Comparison of ENCODE assay signal across 23 cellular contexts in the genomic region with DNA sequence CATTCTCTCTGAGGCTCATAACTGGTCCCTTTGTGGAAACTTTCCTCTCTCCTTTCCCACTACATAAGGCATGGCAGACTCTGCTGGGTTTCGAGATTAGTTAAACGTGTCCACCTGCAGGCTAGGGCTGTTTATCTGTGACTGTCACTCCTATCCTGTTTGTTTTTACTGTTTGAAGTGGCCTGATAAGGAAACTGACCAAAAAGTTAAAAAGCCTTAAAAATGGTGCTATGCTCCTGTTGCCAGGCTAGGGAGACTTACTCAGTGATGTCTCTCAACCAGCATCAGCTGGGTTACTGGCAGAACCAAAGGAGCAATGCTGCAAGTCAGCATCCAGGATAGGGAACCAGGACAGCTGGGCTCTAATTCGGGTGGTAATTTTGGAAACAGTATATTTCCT. TPM values are rescaled to one million over a fixed set of nuclear protein-coding genes. Genes with fewer than 3 reads are reported as not detected.
DNase-seq lines count a peak whose midpoint lies in the region; ATAC-seq and TF ChIP-seq lines count a peak whose summit lies in the region.
"Had no signal": no experiment of that assay in that cellular context is flagged by ENCODE, and none has a peak within 500 bp of the region (broad histone marks: within the 10 kb centered on the region; RNA-seq: fewer than 3 reads in every experiment).

No MANE protein-coding gene starts in this region.

- H3K4me1 Mint-ChIP-seq in activated T-cell treated with anti-CD3 and anti-CD28 coated beads, Interleukin-2, amount 50 U/mL, for 72 hours (ENCODE audit: low read depth), result peaks cover 61% of the 10 kb centered on the region
- H3K4me1 Mint-ChIP-seq in activated naive CD8-positive, alpha-beta T cell treated with anti-CD3 and anti-CD28 coated beads for 36 hours, result peaks cover 51% of the 10 kb centered on the region
- H3K4me1 Mint-ChIP-seq in progenitor cell of endocrine pancreas (ENCODE audit: low read depth), result peaks cover 27% of the 10 kb centered on the region

- ATAC-seq in activated T-cell treated with anti-CD3 and anti-CD28 coated beads, Interleukin-2, amount 50 U/mL, for 72 hours (replicated peaks in 1 of 2), result no peak
- ATAC-seq in HG03342 (IDR thresholded peaks at IDR 0.05; ENCODE audit: unreplicated experiment), result no peak
- ATAC-seq: gastroesophageal sphincter, left colon had no signal

- H3K36me3 Mint-ChIP-seq in activated T-cell treated with anti-CD3 and anti-CD28 coated beads, Interleukin-2, amount 50 U/mL, for 72 hours (ENCODE audit: insufficient read depth in 2 of 2), result peaks cover 2 to 16% of the 10 kb centered on the region in 2 donors
- H3K36me3 Mint-ChIP-seq in activated naive CD8-positive, alpha-beta T cell treated with anti-CD3 and anti-CD28 coated beads for 36 hours, result peaks cover 49% of the 10 kb centered on the region
- peaks cover 13% of the 10 kb centered on the region for H3K36me3 Mint-ChIP-seq in progenitor cell of endocrine pancreas (ENCODE audit: insufficient read depth)

- H3K4me3 ChIP-seq in tibial nerve, result no peak overlapping the region
- H3K4me3 ChIP-seq: cardiac muscle cell, gastroesophageal sphincter, prostate gland, smooth muscle cell, vagina had no signal

- TF ChIP-seq CTCF in progenitor cell of endocrine pancreas (IDR thresholded peaks at IDR 0.05; ENCODE audit: unreplicated experiment) (no peak), tibial nerve (IDR thresholded peaks at IDR 0.05) (no peak)

- peaks cover 0 to 42% (median 6%) of the 10 kb centered on the region in 3 donors for H3K36me3 ChIP-seq in tibial nerve
- H3K36me3 ChIP-seq: cardiac muscle cell, prostate gland had no signal

- peak overlapping the region; percentile 79 for H3K27ac Mint-ChIP-seq in activated T-cell treated with anti-CD3 and anti-CD28 coated beads, Interleukin-2, amount 50 U/mL, for 72 hours
- H3K27ac Mint-ChIP-seq in activated naive CD8-positive, alpha-beta T cell treated with anti-CD3 and anti-CD28 coated beads for 36 hours, result peak overlapping the region; percentile 97
- H3K27ac Mint-ChIP-seq in progenitor cell of endocrine pancreas, result peak overlapping the region; percentile 29
- H3K27ac Mint-ChIP-seq: nephron progenitor cell had no signal

- no peaks in the 10 kb centered on the region for H3K9me3 ChIP-seq in tibial nerve
- H3K9me3 ChIP-seq: gastroesophageal sphincter, prostate gland, vagina had no signal

- H3K27me3 ChIP-seq in tibial nerve, result no peaks in the 10 kb centered on the region
- H3K27me3 ChIP-seq: cardiac muscle cell, gastroesophageal sphincter, vagina had no signal

- H3K27me3 Mint-ChIP-seq in activated T-cell treated with anti-CD3 and anti-CD28 coated beads, Interleukin-2, amount 50 U/mL, for 72 hours (ENCODE audit: low read depth), result no peaks in the 10 kb centered on the region
- H3K27me3 Mint-ChIP-seq in activated naive CD8-positive, alpha-beta T cell treated with anti-CD3 and anti-CD28 coated beads for 36 hours, result peaks cover 5% of the 10 kb centered on the region
- H3K27me3 Mint-ChIP-seq in progenitor cell of endocrine pancreas, result no peaks in the 10 kb centered on the region

- H3K27ac ChIP-seq in tibial nerve, result no peak overlapping the region
- H3K27ac ChIP-seq: cardiac muscle cell, gastroesophageal sphincter, prostate gland, vagina had no signal

- peak overlapping the region; percentile 93 to 98 for H3K4me3 Mint-ChIP-seq in activated T-cell treated with anti-CD3 and anti-CD28 coated beads, Interleukin-2, amount 50 U/mL, for 72 hours
- peak overlapping the region; percentile 89 for H3K4me3 Mint-ChIP-seq in activated naive CD8-positive, alpha-beta T cell treated with anti-CD3 and anti-CD28 coated beads for 36 hours
- no peak overlapping the region for H3K4me3 Mint-ChIP-seq in progenitor cell of endocrine pancreas (ENCODE audit: low read depth)
- H3K4me3 Mint-ChIP-seq: nephron progenitor cell had no signal

- peaks cover 0 to 23% (median 12%) of the 10 kb centered on the region in 4 donors for H3K4me1 ChIP-seq in tibial nerve

- TF ChIP-seq POLR2A in tibial nerve (IDR thresholded peaks at IDR 0.05), result no peak

- WGBS in tibial nerve, 2 donors, result 63 to 65% methylated on average over 3 of the region's 3 CpGs

- no peaks in the 10 kb centered on the region for H3K9me3 Mint-ChIP-seq in activated T-cell treated with anti-CD3 and anti-CD28 coated beads, Interleukin-2, amount 50 U/mL, for 72 hours
- H3K9me3 Mint-ChIP-seq in activated naive CD8-positive, alpha-beta T cell treated with anti-CD3 and anti-CD28 coated beads for 36 hours, result no peaks in the 10 kb centered on the region
- no peaks in the 10 kb centered on the region for H3K9me3 Mint-ChIP-seq in progenitor cell of endocrine pancreas (ENCODE audit: low read depth)
- H3K9me3 Mint-ChIP-seq: nephron progenitor cell had no signal

- DNase-seq in activated T-cell treated with anti-CD3 and anti-CD28 coated beads, Interleukin-2, amount 50 U/mL, for 72 hours, result no peak
- DNase-seq in activated T-cell treated with anti-CD3 and anti-CD28 coated beads for 4 hours, result no peak
- DNase-seq in HUDEP-2 (lab: John Stamatoyannopoulos, UW; ENCODE audit: unreplicated experiment in 76 of 76), result peak in 45 of 76 experiments; percentile 7 to 69 (median 36)
- DNase-seq in activated naive CD8-positive, alpha-beta T cell treated with anti-CD3 and anti-CD28 coated beads for 36 hours, result no peak
- no peak for DNase-seq in progenitor cell of endocrine pancreas (ENCODE audit: low spot score, unreplicated experiment)
- DNase-seq in NCI-H1930 (lab: John Stamatoyannopoulos, UW), result no peak
- DNase-seq in tibial nerve (ENCODE audit: low spot score in 2 of 2), result no peak
- DNase-seq: activated CD4-positive, CD25-positive, alpha-beta regulatory T cell treated with anti-CD3 and anti-CD28 coated beads, Interleukin-2, amount 50 U/mL, for 72 hours; DND-41; H7; left colon; NCI-H1417; NCI-H524; nephron progenitor cell; Right ventricle myocardium superior; stimulated activated CD4-positive, alpha-beta T cell treated with anti-CD3 and anti-CD28 coated beads, Interleukin-4, amount 100 ng/mL, for 24 hours; substantia nigra had no signal

- no peak for TF ChIP-seq EP300 in tibial nerve (IDR thresholded peaks at IDR 0.05)

RNA-seq across cellular contexts. Expression of gene PIGV, which starts 3.9 kb away (rescaled TPM):
- 10 to 100 TPM; 19.4 to 20.0 TPM for total RNA-seq in activated T-cell treated with anti-CD3 and anti-CD28 coated beads, Interleukin-2, amount 50 U/mL, for 72 hours
- total RNA-seq in activated naive CD8-positive, alpha-beta T cell treated with anti-CD3 and anti-CD28 coated beads for 36 hours, result 10 to 100 TPM; 20.8 to 20.9 TPM
- total RNA-seq in progenitor cell of endocrine pancreas (10.2 and 12.1 TPM in 2 replicates), tibial nerve (10 to 100 TPM in 3 of 4 donors, 1 to 10 TPM in 1; 9.3 to 22.2 (median 17.6) TPM)

RNA-seq across cellular contexts. Expression of gene ZDHHC18, which starts 34.9 kb away (rescaled TPM):
- total RNA-seq in activated T-cell treated with anti-CD3 and anti-CD28 coated beads, Interleukin-2, amount 50 U/mL, for 72 hours, result 10 to 100 TPM; 64.4 to 80.2 TPM
- total RNA-seq in activated naive CD8-positive, alpha-beta T cell treated with anti-CD3 and anti-CD28 coated beads for 36 hours, result 10 to 100 TPM; 48.5 to 48.8 TPM
- total RNA-seq in progenitor cell of endocrine pancreas (22.9 and 26.1 TPM in 2 replicates), tibial nerve (10 to 100 TPM in 2 of 4 donors, 1 to 10 TPM in 2; 9.2 to 13.5 (median 10.0) TPM)

Comparison
In these comparisons a context has a peak if more than half of its experiments do, and no peak if none do; other contexts are left out.
1. DNase-seq: peak in HUDEP-2 (45 of 76); none in activated T-cell treated with anti-CD3 and anti-CD28 coated beads, Interleukin-2, amount 50 U/mL, for 72 hours (0 of 2), activated T-cell treated with anti-CD3 and anti-CD28 coated beads for 4 hours (single experiment), activated naive CD8-positive, alpha-beta T cell treated with anti-CD3 and anti-CD28 coated beads for 36 hours (single experiment), progenitor cell of endocrine pancreas (single experiment), NCI-H1930 (0 of 2) and tibial nerve (0 of 2).
2. H3K27ac Mint-ChIP-seq: peak in every context shown above with its lines; median percentile 97 in activated naive CD8-positive, alpha-beta T cell treated with anti-CD3 and anti-CD28 coated beads for 36 hours; 79 in activated T-cell treated with anti-CD3 and anti-CD28 coated beads, Interleukin-2, amount 50 U/mL, for 72 hours; 29 in progenitor cell of endocrine pancreas.